In the genomic region with DNA sequence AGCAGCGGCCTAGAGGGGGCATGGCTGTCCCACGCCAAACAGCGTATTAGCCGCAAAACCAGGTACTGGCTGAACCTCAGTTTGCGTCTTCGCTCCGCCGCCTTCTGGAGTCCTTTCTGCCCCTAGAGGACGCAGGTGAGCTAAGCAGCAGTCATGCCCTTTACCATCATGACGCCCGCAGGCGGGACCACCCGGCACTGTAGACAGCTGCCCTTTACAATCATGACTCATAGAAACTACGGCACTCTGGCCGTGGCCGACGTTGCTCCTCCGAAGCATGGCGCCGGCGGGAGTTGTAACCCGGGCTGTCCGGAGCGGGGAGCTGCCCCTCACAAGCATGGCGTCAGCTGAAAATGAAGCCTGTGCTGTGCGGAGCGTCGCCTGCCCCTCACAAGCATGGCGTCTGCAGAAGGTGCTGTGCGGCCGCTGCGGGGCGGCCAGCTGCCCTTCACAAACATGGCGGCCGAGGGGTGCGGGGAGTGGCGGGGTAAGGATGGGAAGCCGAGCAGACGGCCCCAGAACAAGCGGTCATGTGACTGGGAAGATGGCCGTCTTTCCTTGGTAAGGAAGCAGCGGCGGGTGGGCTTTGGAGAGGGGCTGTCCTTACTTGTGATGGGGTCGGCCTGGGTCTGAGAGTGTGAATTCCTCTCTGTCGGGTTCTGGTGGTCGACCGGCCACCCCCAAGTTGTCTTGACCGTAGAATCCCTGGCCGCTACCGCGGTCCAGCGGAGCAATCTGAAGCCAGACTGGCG, we compare ENCODE assay signal across 8 cellular contexts. TPM values are rescaled to one million over a fixed set of nuclear protein-coding genes. Genes with fewer than 3 reads are reported as not detected.
DNase-seq lines count a peak whose midpoint lies in the region; ATAC-seq lines count a peak whose summit lies in the region.

A gene with protein sequence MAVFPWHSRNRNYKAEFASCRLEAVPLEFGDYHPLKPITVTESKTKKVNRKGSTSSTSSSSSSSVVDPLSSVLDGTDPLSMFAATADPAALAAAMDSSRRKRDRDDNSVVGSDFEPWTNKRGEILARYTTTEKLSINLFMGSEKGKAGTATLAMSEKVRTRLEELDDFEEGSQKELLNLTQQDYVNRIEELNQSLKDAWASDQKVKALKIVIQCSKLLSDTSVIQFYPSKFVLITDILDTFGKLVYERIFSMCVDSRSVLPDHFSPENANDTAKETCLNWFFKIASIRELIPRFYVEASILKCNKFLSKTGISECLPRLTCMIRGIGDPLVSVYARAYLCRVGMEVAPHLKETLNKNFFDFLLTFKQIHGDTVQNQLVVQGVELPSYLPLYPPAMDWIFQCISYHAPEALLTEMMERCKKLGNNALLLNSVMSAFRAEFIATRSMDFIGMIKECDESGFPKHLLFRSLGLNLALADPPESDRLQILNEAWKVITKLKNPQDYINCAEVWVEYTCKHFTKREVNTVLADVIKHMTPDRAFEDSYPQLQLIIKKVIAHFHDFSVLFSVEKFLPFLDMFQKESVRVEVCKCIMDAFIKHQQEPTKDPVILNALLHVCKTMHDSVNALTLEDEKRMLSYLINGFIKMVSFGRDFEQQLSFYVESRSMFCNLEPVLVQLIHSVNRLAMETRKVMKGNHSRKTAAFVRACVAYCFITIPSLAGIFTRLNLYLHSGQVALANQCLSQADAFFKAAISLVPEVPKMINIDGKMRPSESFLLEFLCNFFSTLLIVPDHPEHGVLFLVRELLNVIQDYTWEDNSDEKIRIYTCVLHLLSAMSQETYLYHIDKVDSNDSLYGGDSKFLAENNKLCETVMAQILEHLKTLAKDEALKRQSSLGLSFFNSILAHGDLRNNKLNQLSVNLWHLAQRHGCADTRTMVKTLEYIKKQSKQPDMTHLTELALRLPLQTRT (plus strand): TSS at position 518 of the 752 bp plus-strand sequence. CDS start 27 bp downstream, at position 545.

- peaks cover 8% of the 10 kb centered on the region for H3F3A ChIP-seq in GM23248 (ENCODE audit: insufficient read depth)

- H2AFZ ChIP-seq in GM23248, result peak within 1 kb of the TSS; percentile 99

- H3K9me2 ChIP-seq in GM23248 (ENCODE audit: insufficient read depth), result no peaks in the 10 kb centered on the region

- peaks cover 20% of the 10 kb centered on the region for H3K36me3 Mint-ChIP-seq in activated T-helper 17 cell treated with anti-CD3 and anti-CD28 coated beads, Interleukin-2, amount 50 U/mL, for 72 hours (ENCODE audit: low read depth)
- H3K36me3 Mint-ChIP-seq in naive thymus-derived CD4-positive, alpha-beta T cell, result peaks cover 0 to 9% (median 0%) of the 10 kb centered on the region in 5 donors
- no peaks in the 10 kb centered on the region for H3K36me3 Mint-ChIP-seq in stimulated activated naive B cell treated with anti-CD40 and anti-IgM and Interleukin-4, amounts not matched to agents 10 μg/mL and 1 μg/mL and 100 μg/mL, for 72 hours

- H3K27ac ChIP-seq in GM23248, result peak within 1 kb of the TSS; percentile 81
- H3K27ac ChIP-seq in naive thymus-derived CD4-positive, alpha-beta T cell (ENCODE audit: low read depth, low read length), result peak within 1 kb of the TSS; percentile 78

- no peaks in the 10 kb centered on the region for H3K27me3 Mint-ChIP-seq in activated T-helper 17 cell treated with anti-CD3 and anti-CD28 coated beads, Interleukin-2, amount 50 U/mL, for 72 hours
- no peaks in the 10 kb centered on the region for H3K27me3 Mint-ChIP-seq in naive thymus-derived CD4-positive, alpha-beta T cell
- H3K27me3 Mint-ChIP-seq in stimulated activated naive B cell treated with anti-CD40 and anti-IgM and Interleukin-4, amounts not matched to agents 10 μg/mL and 1 μg/mL and 100 μg/mL, for 72 hours, result no peaks in the 10 kb centered on the region

- peaks cover 4% of the 10 kb centered on the region; the same call in 1 of the 2 replicates for H3K4me1 ChIP-seq in GM23248 (ENCODE audit: insufficient read depth)
- H3K4me1 ChIP-seq in naive thymus-derived CD4-positive, alpha-beta T cell (ENCODE audit: control insufficient read depth in 2 of 2, insufficient read depth in 2 of 2, low read length in 2 of 2), result peaks cover 4 to 13% of the 10 kb centered on the region in 2 donors

- 1% methylated on average over 50 to 53 of the region's 53 CpGs for WGBS in GM23248 (ENCODE audit: low coverage in 1 of 2, low lambda C conversion rate in 2 of 2, missing lambda C conversion rate in 2 of 2), 2 experiments

- in situ Hi-C loops in GM23248 (cut with MboI), result no loop called here

- POLR2A ChIA-PET in naive thymus-derived CD4-positive, alpha-beta T cell (lab: Charles Lee), result interaction anchor here (0.6 to 3.4 kb wide), 10 partner anchors 10 to 766 kb away, joined by 3 to 37 read pairs (median 6); a partner anchor contains a TSS

- intact Hi-C loops in naive thymus-derived CD4-positive, alpha-beta T cell (cut with micrococcal nuclease), result loop anchor here (1.0 to 5.0 kb wide), 8 partner anchors 32 to 1347 kb away; a partner anchor contains a TSS

- CTCF ChIA-PET in naive thymus-derived CD4-positive, alpha-beta T cell (lab: Charles Lee), result interaction anchor here (0.5 to 2.7 kb wide), 16 partner anchors 10 to 646 kb away, joined by 3 to 19 read pairs (median 4); a partner anchor contains a TSS

- no peaks in the 10 kb centered on the region for H3K9me3 ChIP-seq in GM23248 (ENCODE audit: low read depth)
- H3K9me3 ChIP-seq in naive thymus-derived CD4-positive, alpha-beta T cell (ENCODE audit: control insufficient read depth in 2 of 3, low read length in 3 of 3), result no peaks in the 10 kb centered on the region

- H4K20me1 ChIP-seq in GM23248 (ENCODE audit: insufficient read depth), result no peaks in the 10 kb centered on the region

- peak within 1 kb of the TSS; percentile 97 for H3K9ac ChIP-seq in GM23248

- peak within 1 kb of the TSS; percentile 96 for H3K27ac Mint-ChIP-seq in activated T-helper 17 cell treated with anti-CD3 and anti-CD28 coated beads, Interleukin-2, amount 50 U/mL, for 72 hours
- peak within 1 kb of the TSS; percentile 92 to 98 (median 95) for H3K27ac Mint-ChIP-seq in naive thymus-derived CD4-positive, alpha-beta T cell
- H3K27ac Mint-ChIP-seq in stimulated activated naive B cell treated with anti-CD40 and anti-IgM and Interleukin-4, amounts not matched to agents 10 μg/mL and 1 μg/mL and 100 μg/mL, for 72 hours, result peak within 1 kb of the TSS; percentile 97

- H3K36me3 ChIP-seq in GM23248 (ENCODE audit: low read depth), result peaks cover 8% of the 10 kb centered on the region; the same call in 1 of the 2 replicates
- H3K36me3 ChIP-seq in naive thymus-derived CD4-positive, alpha-beta T cell (ENCODE audit: control insufficient read depth in 2 of 3, insufficient read depth in 3 of 3, low read length in 3 of 3), result peaks cover 0 to 7% (median 0%) of the 10 kb centered on the region in 3 experiments

- H3K9me3 Mint-ChIP-seq in activated T-helper 17 cell treated with anti-CD3 and anti-CD28 coated beads, Interleukin-2, amount 50 U/mL, for 72 hours, result no peaks in the 10 kb centered on the region
- peaks cover 0 to 4% (median 0%) of the 10 kb centered on the region in 11 donors for H3K9me3 Mint-ChIP-seq in naive thymus-derived CD4-positive, alpha-beta T cell
- H3K9me3 Mint-ChIP-seq in stimulated activated naive B cell treated with anti-CD40 and anti-IgM and Interleukin-4, amounts not matched to agents 10 μg/mL and 1 μg/mL and 100 μg/mL, for 72 hours, result peaks cover 0 to 1% of the 10 kb centered on the region in 2 donors

- DNase-seq in EH (ENCODE audit: low read depth), result peak; percentile 98
- DNase-seq in GM23248, result peak; percentile 99
- peak; percentile 99 for DNase-seq in LHCN-M2 (ENCODE audit: low read depth)
- DNase-seq in RPMI8226, result peak; percentile 97
- DNase-seq in fibroblast of gingiva (ENCODE audit: low read depth), result peak; percentile 98
- peak; percentile 92 to 97 (median 95) for DNase-seq in naive thymus-derived CD4-positive, alpha-beta T cell
- peak; percentile 99 for DNase-seq in stimulated activated naive B cell treated with anti-CD40 and anti-IgM and Interleukin-4, amounts not matched to agents 10 μg/mL and 1 μg/mL and 100 μg/mL, for 72 hours

- peaks cover 5% of the 10 kb centered on the region for H3K4me1 Mint-ChIP-seq in activated T-helper 17 cell treated with anti-CD3 and anti-CD28 coated beads, Interleukin-2, amount 50 U/mL, for 72 hours
- H3K4me1 Mint-ChIP-seq in naive thymus-derived CD4-positive, alpha-beta T cell, result peaks cover 0 to 30% (median 24%) of the 10 kb centered on the region in 7 donors
- H3K4me1 Mint-ChIP-seq in stimulated activated naive B cell treated with anti-CD40 and anti-IgM and Interleukin-4, amounts not matched to agents 10 μg/mL and 1 μg/mL and 100 μg/mL, for 72 hours, result peaks cover 13 to 31% of the 10 kb centered on the region in 2 donors

- H3K27me3 ChIP-seq in GM23248 (replicated peaks; ENCODE audit: insufficient read depth), result no peaks in the 10 kb centered on the region
- no peaks in the 10 kb centered on the region for H3K27me3 ChIP-seq in naive thymus-derived CD4-positive, alpha-beta T cell (ENCODE audit: control insufficient read depth in 2 of 2, insufficient read depth in 2 of 2, low read length in 2 of 2)

- ATAC-seq in activated T-helper 17 cell treated with anti-CD3 and anti-CD28 coated beads, Interleukin-2, amount 50 U/mL, for 72 hours (replicated peaks), result peak; percentile 94
- ATAC-seq in naive thymus-derived CD4-positive, alpha-beta T cell, result peak; percentile 98
- ATAC-seq in stimulated activated naive B cell treated with anti-CD40 and anti-IgM and Interleukin-4, amounts not matched to agents 10 μg/mL and 1 μg/mL and 100 μg/mL, for 72 hours (replicated peaks), result peak; percentile 95

- H3K4me3 Mint-ChIP-seq in activated T-helper 17 cell treated with anti-CD3 and anti-CD28 coated beads, Interleukin-2, amount 50 U/mL, for 72 hours, result peak within 1 kb of the TSS; percentile 95
- peak within 1 kb of the TSS; percentile 91 to 100 (median 97) for H3K4me3 Mint-ChIP-seq in naive thymus-derived CD4-positive, alpha-beta T cell
- peak within 1 kb of the TSS; percentile 92 to 99 for H3K4me3 Mint-ChIP-seq in stimulated activated naive B cell treated with anti-CD40 and anti-IgM and Interleukin-4, amounts not matched to agents 10 μg/mL and 1 μg/mL and 100 μg/mL, for 72 hours

- H3K4me3 ChIP-seq in GM23248, result peak within 1 kb of the TSS; percentile 93
- peak within 1 kb of the TSS; percentile 86 for H3K4me3 ChIP-seq in naive thymus-derived CD4-positive, alpha-beta T cell (ENCODE audit: low read length)

- H3K79me2 ChIP-seq in GM23248 (ENCODE audit: insufficient read depth), result peaks cover 31% of the 10 kb centered on the region

- H3K4me2 ChIP-seq in GM23248 (ENCODE audit: unreplicated experiment), result peak within 1 kb of the TSS; percentile 92

RNA-seq across cellular contexts. Expression of the gene that starts here (rescaled TPM):
- 19.9 and 28.6 TPM in 2 replicates for total RNA-seq in GM23248 (2014; rRNA removed; shearing (Covaris generic))
- polyA plus RNA-seq in GM23248 (2016; fragmentation: Nextera tagmentation; extraction: Ambion mirVana), result 58.2 and 58.8 TPM in 2 replicates
- total RNA-seq in LHCN-M2 (2014; rRNA removed), result 36.4 and 41.8 TPM in 2 replicates
- polyA plus RNA-seq in LHCN-M2 (2012), result 52.2 TPM
- 10 to 100 TPM; 38.2 to 40.8 TPM for total RNA-seq in activated T-helper 17 cell treated with anti-CD3 and anti-CD28 coated beads, Interleukin-2, amount 50 U/mL, for 72 hours
- 10 to 100 TPM; 38.6 to 51.1 (median 46.6) TPM for total RNA-seq in naive thymus-derived CD4-positive, alpha-beta T cell
- 10 to 100 TPM; 45.6 to 52.0 TPM for polyA plus RNA-seq in naive thymus-derived CD4-positive, alpha-beta T cell

Comparison
In these comparisons a context has a peak if more than half of its experiments do, and no peak if none do; other contexts are left out.
1. Peak in every context shown above with its lines: DNase-seq, ATAC-seq, H3K4me3 ChIP-seq and H3K27ac ChIP-seq.